Comparison of ENCODE assay signal across 8 cellular contexts in genomic region chr2:42132966-42133641, GRCh38. TPM values are rescaled to one million over a fixed set of nuclear protein-coding genes. Genes with fewer than 3 reads are reported as not detected.
A peak's percentile ranks its signal among the peaks of the same experiment; 100 is the strongest.
DNase-seq lines count a peak whose midpoint lies in the region; ATAC-seq and TF ChIP-seq lines count a peak whose summit lies in the region.

No MANE protein-coding gene starts in this region.

- CTCF ChIA-PET in AG04450 (lab: Charles Lee), result interaction anchor here (0.7 kb wide), 1 partner anchor 8 kb away, joined by 3 read pairs; no protein-coding TSS in a partner anchor

- DNase-seq in AG04450 (ENCODE audit: low read depth, low spot score) (peak; percentile 92), NCI-H510A (lab: John Stamatoyannopoulos, UW) (peak; percentile 74), dedifferentiated amniotic fluid mesenchymal stem cell (ENCODE audit: extremely low spot score) (peak; percentile 93), lower lobe of right lung (peak; percentile 85)
- peak; percentile 90 for DNase-seq in activated CD4-positive, alpha-beta T cell treated with anti-CD3 and anti-CD28 coated beads, Interleukin-2, amount 50 U/mL, for 1 hour
- DNase-seq in stimulated activated CD4-positive, alpha-beta T cell treated with anti-CD3 and anti-CD28 coated beads, TNF-alpha, amount 100 ng/mL, for 1 hour (ENCODE audit: low read depth in 3 of 3, low spot score in 1 of 3), result peak; percentile 64 to 82 (median 73)

- no peak for TF ChIP-seq CTCF in AG04450 (IDR thresholded peaks at IDR 0.05; ENCODE audit: low read depth, low read length)
- no peak for TF ChIP-seq CTCF in lower lobe of right lung (IDR thresholded peaks at IDR 0.05)

- H3K27ac ChIP-seq in AG04450 (ENCODE audit: low read depth, low read length) (peak overlapping the region; percentile 98), lower lobe of right lung (peak overlapping the region; percentile 70)

- no peaks in the 10 kb centered on the region for H3K36me3 ChIP-seq in lower lobe of right lung

- H3K9me3 ChIP-seq in AG04450 (ENCODE audit: control insufficient read depth, insufficient read depth, low read length) (no peaks in the 10 kb centered on the region), lower lobe of right lung (no peaks in the 10 kb centered on the region)

- POLR2A ChIA-PET in AG04450 (lab: Yijun Ruan, JAX), result interaction anchor here (0.7 to 2.1 kb wide), 6 partner anchors 9 to 87 kb away, joined by 3 to 31 read pairs (median 4); no protein-coding TSS in a partner anchor

- H3K4me1 ChIP-seq in lower lobe of right lung, result peaks cover 64% of the 10 kb centered on the region

- H3K27me3 ChIP-seq in AG04450 (ENCODE audit: control insufficient read depth, insufficient read depth, low read length) (no peaks in the 10 kb centered on the region), lower lobe of right lung (ENCODE audit: low read depth) (no peaks in the 10 kb centered on the region)

- intact Hi-C loops in lower lobe of right lung (cut with DNase I), result no loop called here

- ATAC-seq in GM18873 (IDR thresholded peaks at IDR 0.05; ENCODE audit: low FRiP score, unreplicated experiment), result peak; percentile 51
- ATAC-seq in HG03135 (IDR thresholded peaks at IDR 0.05; ENCODE audit: unreplicated experiment), result peak; percentile 89
- ATAC-seq in lower lobe of right lung, result peak; percentile 94 to 96

- H3K4me3 ChIP-seq in AG04450 (ENCODE audit: low read depth, low read length), result peak overlapping the region; percentile 43
- peak overlapping the region; percentile 25 for H3K4me3 ChIP-seq in lower lobe of right lung

RNA-seq across cellular contexts. Expression of gene EML4, which starts 36.0 kb away (rescaled TPM):
- polyA plus RNA-seq in AG04450 (2011; rRNA removed), result 60.2 and 81.0 TPM in 2 replicates
- polyA minus RNA-seq in AG04450 (2011; rRNA and poly(A)+ RNA removed), result 68.3 and 89.5 TPM in 2 replicates
- total RNA-seq in lower lobe of right lung, result 109 TPM

Comparison
In these comparisons a context has a peak if more than half of its experiments do, and no peak if none do; other contexts are left out.
1. Peak in every context shown above with its lines: DNase-seq, ATAC-seq, H3K4me3 ChIP-seq and H3K27ac ChIP-seq.